In genomic region chr1:21879928-21880618, GRCh38 we compare ENCODE assay signal across 1 cellular context.
TF ChIP-seq lines count a peak whose summit lies in the region.

No MANE protein-coding gene starts in this region.

TF ChIP-seq in IMR-90, 13 proteins besides CTCF, POLR2A, EP300 and RAD21 (continued from another document):
- no peak for TF ChIP-seq RCOR1 (IDR thresholded peaks at IDR 0.05; ENCODE audit: insufficient replicate concordance, low read length)
